ENCODE assay signal across 17 cellular contexts in the genomic region with DNA sequence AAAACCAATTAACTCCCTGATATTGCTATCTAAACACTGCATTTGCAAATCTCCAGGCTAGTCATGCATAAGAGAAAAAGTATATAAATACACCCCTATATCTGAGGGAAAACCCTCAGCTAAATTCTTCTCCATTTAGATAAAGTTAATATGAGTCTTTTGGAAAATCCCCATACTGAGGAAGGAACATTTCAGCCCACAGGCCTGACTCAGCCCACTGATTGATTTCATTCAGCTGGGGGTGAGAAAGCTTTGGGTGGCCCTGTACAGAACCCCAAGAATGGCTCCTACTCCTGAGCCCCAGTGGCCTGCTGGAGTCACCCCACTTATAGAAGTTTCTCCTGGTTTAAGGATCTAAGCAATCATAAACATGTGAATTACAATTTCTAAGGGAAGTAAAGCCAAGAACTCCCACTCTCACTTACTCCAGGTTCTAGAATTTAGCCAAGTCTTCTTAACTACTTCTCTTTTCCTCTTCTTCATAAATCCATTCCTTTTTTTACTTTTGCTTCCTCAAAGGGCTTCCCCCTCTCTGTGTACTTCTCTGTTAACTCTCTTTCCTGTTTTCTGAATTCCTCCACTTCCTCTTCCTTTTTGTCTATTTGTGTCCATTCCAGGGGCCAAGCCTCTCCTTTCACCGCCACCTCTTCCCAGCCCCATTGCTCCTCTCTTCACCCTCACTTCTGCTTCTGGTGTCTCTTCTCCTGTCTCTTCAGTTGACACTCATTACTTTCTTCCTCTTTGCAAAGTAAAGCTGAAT. TPM values are rescaled to one million over a fixed set of nuclear protein-coding genes. Genes with fewer than 3 reads are reported as not detected.
DNase-seq lines count a peak whose midpoint lies in the region; ATAC-seq and TF ChIP-seq lines count a peak whose summit lies in the region.
"Had no signal": no experiment of that assay in that cellular context is flagged by ENCODE, and none has a peak within 500 bp of the region (broad histone marks: within the 10 kb centered on the region; RNA-seq: fewer than 3 reads in every experiment).

No MANE protein-coding gene starts in this region.

- peaks cover 21% of the 10 kb centered on the region for H3K4me1 ChIP-seq in DOHH2 (ENCODE audit: control insufficient read depth, low read length)
- H3K4me1 ChIP-seq: HAP-1, uterus had no signal

- H3K9me3 ChIP-seq in DOHH2 (ENCODE audit: control insufficient read depth, insufficient read depth, low read length), result no peaks in the 10 kb centered on the region
- H3K9me3 ChIP-seq: HAP-1, uterus had no signal

- peak; percentile 58 for ATAC-seq in HG02885 (IDR thresholded peaks at IDR 0.05; ENCODE audit: poor library complexity, unreplicated experiment)
- ATAC-seq in esophagus mucosa, result no peak
- no peak for ATAC-seq in HG03159 (IDR thresholded peaks at IDR 0.05; ENCODE audit: unreplicated experiment)
- ATAC-seq in HG02798 (IDR thresholded peaks at IDR 0.05; ENCODE audit: poor library complexity, unreplicated experiment), result no peak

- H3K4me2 ChIP-seq in DOHH2 (ENCODE audit: low read length), result peak overlapping the region; percentile 17

- H4K20me1 ChIP-seq in DOHH2 (ENCODE audit: control insufficient read depth, insufficient read depth, low read depth, low read length), result no peaks in the 10 kb centered on the region

- no peak overlapping the region for H3K4me3 ChIP-seq in DOHH2 (ENCODE audit: low read length)
- H3K4me3 ChIP-seq: HAP-1, uterus had no signal

- no peaks in the 10 kb centered on the region for H3K27me3 ChIP-seq in DOHH2 (ENCODE audit: control insufficient read depth, low read length)
- H3K27me3 ChIP-seq: uterus had no signal

- no peaks in the 10 kb centered on the region for H3K9me2 ChIP-seq in DOHH2 (replicated peaks; ENCODE audit: control insufficient read depth, low read length)

- H3K27ac ChIP-seq in DOHH2 (ENCODE audit: low read depth, low read length), result no peak overlapping the region; the same call in 1 of the 2 replicates
- H3K27ac ChIP-seq: uterus had no signal

- no peaks in the 10 kb centered on the region for H3F3A ChIP-seq in DOHH2 (ENCODE audit: control insufficient read depth, insufficient read depth)

- no peaks in the 10 kb centered on the region for H3K79me2 ChIP-seq in DOHH2 (ENCODE audit: control insufficient read depth, low read length)

- H3K36me3 ChIP-seq in DOHH2 (ENCODE audit: control insufficient read depth, low read length), result no peaks in the 10 kb centered on the region
- H3K36me3 ChIP-seq: HAP-1, uterus had no signal

- TF ChIP-seq CTCF in DOHH2 (IDR thresholded peaks at IDR 0.05; ENCODE audit: low read depth, low read length, poor library complexity, severe bottlenecking), result no peak

- DNase-seq in SKM-1 treated with dmso at 0.1 percent for 144 hours (lab: John Stamatoyannopoulos, UW; ENCODE audit: unreplicated experiment) (peak; percentile 83), medulla oblongata (ENCODE audit: extremely low spot score) (peak; percentile 37)
- DNase-seq in stimulated activated naive CD4-positive, alpha-beta T cell (lab: John Stamatoyannopoulos, UW), result no peak
- DNase-seq: activated CD4-positive, alpha-beta T cell treated with anti-CD3 and anti-CD28 coated beads, Interleukin-2, amount 50 U/mL, for 1 hour; foreskin fibroblast; NCI-H1930; NCI-H526 treated with DMSO at 0.1 percent for 48 hours; stimulated activated naive CD4-positive, alpha-beta T cell treated with Interleukin-2 at 50 U/mL for 16 hours; uterus had no signal

RNA-seq across cellular contexts. Expression of gene RTN1, which starts 21.0 kb away (rescaled TPM):
- total RNA-seq in esophagus mucosa, result 0.80 TPM
- total RNA-seq: B cell; T-helper 2 cell treated with Interferon-gamma antibody and Interleukin-4, amounts not matched to agents 100 ng/mL and 5 ng/mL, for 36 hours had no signal

Comparison
In these comparisons a context has a peak if more than half of its experiments do, and no peak if none do; other contexts are left out.
1. DNase-seq: peak in SKM-1 treated with dmso at 0.1 percent for 144 hours (single experiment) and medulla oblongata (single experiment); none in stimulated activated naive CD4-positive, alpha-beta T cell (0 of 6).